In the genomic region with DNA sequence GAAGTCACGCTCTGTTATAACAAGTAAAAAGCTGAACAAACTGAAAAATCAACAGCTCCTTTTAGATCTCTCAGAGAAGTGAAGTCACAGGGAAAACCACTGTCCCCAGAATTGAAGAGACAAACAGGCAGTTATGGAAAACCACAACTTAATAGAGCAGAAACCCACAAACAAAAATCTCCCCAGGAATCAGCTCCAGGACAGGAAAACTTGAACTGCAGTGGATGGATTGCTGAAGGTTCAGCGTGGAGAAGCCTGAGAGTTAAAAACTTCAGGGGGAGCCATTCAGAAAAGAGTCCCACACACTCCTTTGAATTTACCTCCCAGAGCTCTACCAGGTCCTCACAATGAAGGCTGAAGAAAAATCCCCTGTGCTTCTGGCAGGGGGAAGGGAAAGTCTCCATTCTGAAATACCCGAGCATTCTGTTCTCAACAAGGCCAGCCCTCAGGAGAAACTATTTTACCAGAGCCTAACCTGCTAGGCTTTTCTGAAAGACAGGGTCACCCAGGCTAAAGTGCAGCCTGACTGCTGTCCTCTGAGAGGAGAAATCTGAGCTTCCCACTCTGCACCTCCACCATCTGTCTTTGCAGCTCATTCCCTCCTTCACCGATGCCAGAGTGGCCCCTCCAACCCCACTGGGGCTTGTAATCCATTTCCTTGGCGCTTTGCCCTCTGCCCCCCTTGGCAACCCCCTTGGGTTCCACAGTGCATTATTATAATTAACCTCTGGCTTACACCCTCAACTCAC, we compare ENCODE assay signal across 1 cellular context.
TF ChIP-seq lines count a peak whose summit lies in the region.

No MANE protein-coding gene starts in this region.

TF ChIP-seq in HepG2, 621 proteins besides CTCF, POLR2A, EP300 and RAD21 (continued from another document):
- TF ChIP-seq, protein P1, sequence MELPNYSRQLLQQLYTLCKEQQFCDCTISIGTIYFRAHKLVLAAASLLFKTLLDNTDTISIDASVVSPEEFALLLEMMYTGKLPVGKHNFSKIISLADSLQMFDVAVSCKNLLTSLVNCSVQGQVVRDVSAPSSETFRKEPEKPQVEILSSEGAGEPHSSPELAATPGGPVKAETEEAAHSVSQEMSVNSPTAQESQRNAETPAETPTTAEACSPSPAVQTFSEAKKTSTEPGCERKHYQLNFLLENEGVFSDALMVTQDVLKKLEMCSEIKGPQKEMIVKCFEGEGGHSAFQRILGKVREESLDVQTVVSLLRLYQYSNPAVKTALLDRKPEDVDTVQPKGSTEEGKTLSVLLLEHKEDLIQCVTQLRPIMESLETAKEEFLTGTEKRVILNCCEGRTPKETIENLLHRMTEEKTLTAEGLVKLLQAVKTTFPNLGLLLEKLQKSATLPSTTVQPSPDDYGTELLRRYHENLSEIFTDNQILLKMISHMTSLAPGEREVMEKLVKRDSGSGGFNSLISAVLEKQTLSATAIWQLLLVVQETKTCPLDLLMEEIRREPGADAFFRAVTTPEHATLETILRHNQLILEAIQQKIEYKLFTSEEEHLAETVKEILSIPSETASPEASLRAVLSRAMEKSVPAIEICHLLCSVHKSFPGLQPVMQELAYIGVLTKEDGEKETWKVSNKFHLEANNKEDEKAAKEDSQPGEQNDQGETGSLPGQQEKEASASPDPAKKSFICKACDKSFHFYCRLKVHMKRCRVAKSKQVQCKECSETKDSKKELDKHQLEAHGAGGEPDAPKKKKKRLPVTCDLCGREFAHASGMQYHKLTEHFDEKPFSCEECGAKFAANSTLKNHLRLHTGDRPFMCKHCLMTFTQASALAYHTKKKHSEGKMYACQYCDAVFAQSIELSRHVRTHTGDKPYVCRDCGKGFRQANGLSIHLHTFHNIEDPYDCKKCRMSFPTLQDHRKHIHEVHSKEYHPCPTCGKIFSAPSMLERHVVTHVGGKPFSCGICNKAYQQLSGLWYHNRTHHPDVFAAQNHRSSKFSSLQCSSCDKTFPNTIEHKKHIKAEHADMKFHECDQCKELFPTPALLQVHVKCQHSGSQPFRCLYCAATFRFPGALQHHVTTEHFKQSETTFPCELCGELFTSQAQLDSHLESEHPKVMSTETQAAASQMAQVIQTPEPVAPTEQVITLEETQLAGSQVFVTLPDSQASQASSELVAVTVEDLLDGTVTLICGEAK (IDR thresholded peaks at IDR 0.05), result no peak
- TF ChIP-seq, protein P1 (CRISPR knock-in tag; IDR thresholded peaks at IDR 0.05), result no peak
- TF ChIP-seq SNAPC2 (CRISPR knock-in tag; IDR thresholded peaks at IDR 0.05), result no peak
- 0 out of 2 replicates have a peak, but pooled peaks have one; percentile 26 for TF ChIP-seq GFI1 (CRISPR knock-in tag; IDR thresholded peaks at IDR 0.05; ENCODE audit: borderline replicate concordance)
- TF ChIP-seq ZFP90 (CRISPR knock-in tag; IDR thresholded peaks at IDR 0.05; ENCODE audit: borderline replicate concordance), result no peak
